18 cellular contexts compared by ENCODE assay signal in genomic region chr5:142295960-142296860, GRCh38. TPM values are rescaled to one million over a fixed set of nuclear protein-coding genes. Genes with fewer than 3 reads are reported as not detected.
DNase-seq lines count a peak whose midpoint lies in the region; ATAC-seq and TF ChIP-seq lines count a peak whose summit lies in the region.
"Had no signal": no experiment of that assay in that cellular context is flagged by ENCODE, and none has a peak within 500 bp of the region (broad histone marks: within the 10 kb centered on the region; RNA-seq: fewer than 3 reads in every experiment).

No MANE protein-coding gene starts in this region.

- H3K9ac ChIP-seq in SK-N-SH (peak overlapping the region; percentile 48; the same call in 1 of the 2 replicates), endodermal cell (ENCODE audit: extremely low read depth, low read length, poor library complexity, severe bottlenecking) (no peak overlapping the region), mesendoderm (ENCODE audit: low read length) (peak overlapping the region; percentile 68)

- H2AK5ac ChIP-seq in mesendoderm (ENCODE audit: low read length) = peak overlapping the region; percentile 100

- DNase-seq in SK-N-SH (no peak), endodermal cell (peak; percentile 54), mesendoderm (peak; percentile 45), thoracic aorta (ENCODE audit: low spot score) (no peak), kidney tubule cell (ENCODE audit: low spot score) (no peak)
- no peak for DNase-seq in activated T-cell treated with anti-CD3 and anti-CD28 coated beads, Interleukin-2, amount 50 U/mL, for 4 hours
- DNase-seq: activated CD8-positive, alpha-beta T cell treated with anti-CD3 and anti-CD28 coated beads for 36 hours; C1 segment of cervical spinal cord; immature natural killer cell; KBM-7; midbrain; NCI-H1092 treated with DMSO at 0.1 percent for 48 hours; ovary; stimulated activated CD4-positive, alpha-beta T cell treated with anti-CD3 and anti-CD28 coated beads, Interleukin-12 subunit alpha, Interleukin-12 subunit beta, amount 100 ng/mL, for 4 hours; stimulated activated naive B cell treated with anti-CD40 and anti-IgM and Interleukin-4, amounts not matched to agents 10 μg/mL and 1 μg/mL and 100 μg/mL, for 72 hours had no signal

- peak overlapping the region; percentile 74 for H3K27ac Mint-ChIP-seq in endodermal cell
- H3K27ac Mint-ChIP-seq: activated CD8-positive, alpha-beta T cell treated with anti-CD3 and anti-CD28 coated beads for 36 hours; stimulated activated naive B cell treated with anti-CD40 and anti-IgM and Interleukin-4, amounts not matched to agents 10 μg/mL and 1 μg/mL and 100 μg/mL, for 72 hours had no signal

- H3K36me3 ChIP-seq in SK-N-SH (replicated peaks in 1 of 2; ENCODE audit: control insufficient read depth in 1 of 2, insufficient read depth in 2 of 2, low read length in 1 of 2) = peaks cover 0 to 15% of the 10 kb centered on the region in 2 experiments
- peaks cover 8% of the 10 kb centered on the region for H3K36me3 ChIP-seq in endodermal cell (ENCODE audit: control insufficient read depth, insufficient read depth, low read length)
- no peaks in the 10 kb centered on the region for H3K36me3 ChIP-seq in mesendoderm (ENCODE audit: control insufficient read depth, insufficient read depth, low read length)
- no peaks in the 10 kb centered on the region for H3K36me3 ChIP-seq in thoracic aorta
- H3K36me3 ChIP-seq: ovary had no signal

- TF ChIP-seq RAD21 in SK-N-SH (IDR thresholded peaks at IDR 0.05; ENCODE audit: low read length) = no peak

- H4K20me1 ChIP-seq in SK-N-SH (ENCODE audit: insufficient read depth) = no peaks in the 10 kb centered on the region

- peaks cover 28% of the 10 kb centered on the region for H3F3A ChIP-seq in SK-N-SH (replicated peaks; ENCODE audit: insufficient read depth)

- H3K9me2 ChIP-seq in SK-N-SH = no peaks in the 10 kb centered on the region

- no peaks in the 10 kb centered on the region for H3K27me3 Mint-ChIP-seq in endodermal cell (ENCODE audit: insufficient read depth)
- H3K27me3 Mint-ChIP-seq in activated T-cell treated with anti-CD3 and anti-CD28 coated beads, Interleukin-2, amount 50 U/mL, for 4 hours (ENCODE audit: low read depth) = no peaks in the 10 kb centered on the region
- H3K27me3 Mint-ChIP-seq: activated CD8-positive, alpha-beta T cell treated with anti-CD3 and anti-CD28 coated beads for 36 hours had no signal

- no peaks in the 10 kb centered on the region for H3K9me3 ChIP-seq in SK-N-SH
- H3K9me3 ChIP-seq in endodermal cell (ENCODE audit: control insufficient read depth, low read length) = peaks cover 7% of the 10 kb centered on the region
- no peaks in the 10 kb centered on the region for H3K9me3 ChIP-seq in thoracic aorta
- H3K9me3 ChIP-seq: ovary had no signal

- no peak for TF ChIP-seq EP300 in SK-N-SH (IDR thresholded peaks at IDR 0.05; ENCODE audit: borderline replicate concordance in 1 of 2, low read depth in 1 of 2, low read length in 1 of 2)

- H3K4me3 ChIP-seq in SK-N-SH (ENCODE audit: low read depth in 2 of 2, low read length in 1 of 2) (no peak overlapping the region), endodermal cell (ENCODE audit: low read length) (no peak overlapping the region), mesendoderm (ENCODE audit: low read length) (no peak overlapping the region), thoracic aorta (no peak overlapping the region)
- H3K4me3 ChIP-seq: ovary had no signal

- CTCF ChIA-PET in SK-N-SH (lab: Yijun Ruan, JAX) = interaction anchor here (1.1 to 2.3 kb wide), 7 partner anchors 9 to 252 kb away, joined by 3 to 10 read pairs (median 4); partner anchors contain the start of gene SPRY4

- H3K36me3 Mint-ChIP-seq in endodermal cell (ENCODE audit: low read depth) = peaks cover 27% of the 10 kb centered on the region
- H3K36me3 Mint-ChIP-seq in activated T-cell treated with anti-CD3 and anti-CD28 coated beads, Interleukin-2, amount 50 U/mL, for 4 hours (ENCODE audit: insufficient read depth) = no peaks in the 10 kb centered on the region
- H3K36me3 Mint-ChIP-seq: immature natural killer cell had no signal

- H3K23ac ChIP-seq in mesendoderm (ENCODE audit: low read length) = peak overlapping the region; percentile 90

- POLR2A ChIA-PET in SK-N-SH (lab: Yijun Ruan, JAX) = interaction anchor here (1.0 to 1.7 kb wide), 2 partner anchors 10 to 24 kb away, joined by 3 read pairs; no protein-coding TSS in a partner anchor

- H3K79me2 ChIP-seq in SK-N-SH (ENCODE audit: insufficient read depth) (peaks cover 60% of the 10 kb centered on the region), mesendoderm (ENCODE audit: control insufficient read depth, insufficient read depth, low read length) (peaks cover 40% of the 10 kb centered on the region)

- peak overlapping the region; percentile 9; the same call in 1 of the 2 replicates for H2AFZ ChIP-seq in SK-N-SH (ENCODE audit: low read depth)

- H3K4me1 ChIP-seq in SK-N-SH (ENCODE audit: control insufficient read depth in 1 of 2, insufficient read depth in 2 of 2, low read depth in 1 of 2, low read length in 1 of 2) = peaks cover 25% of the 10 kb centered on the region in 2 experiments
- peaks cover 25% of the 10 kb centered on the region for H3K4me1 ChIP-seq in endodermal cell (ENCODE audit: control insufficient read depth, insufficient read depth, low read length)
- peaks cover 38% of the 10 kb centered on the region for H3K4me1 ChIP-seq in mesendoderm (ENCODE audit: control insufficient read depth, low read depth, low read length)
- peaks cover 24 to 46% of the 10 kb centered on the region in 2 donors for H3K4me1 ChIP-seq in thoracic aorta (ENCODE audit: control insufficient read depth in 1 of 2, low read depth in 2 of 2)

- peak overlapping the region; percentile 93 for H3K4ac ChIP-seq in mesendoderm (ENCODE audit: low read depth, low read length)

- peak overlapping the region; percentile 91 for H3K18ac ChIP-seq in mesendoderm (ENCODE audit: low read length)

- H3K79me1 ChIP-seq in mesendoderm (ENCODE audit: low read length) = peaks cover 16% of the 10 kb centered on the region

- H3K27ac ChIP-seq in SK-N-SH (ENCODE audit: low read depth in 2 of 2, low read length in 1 of 2) (peak overlapping the region; percentile 74 to 93), endodermal cell (ENCODE audit: low read depth, low read length) (peak overlapping the region; percentile 42), mesendoderm (ENCODE audit: low read depth, low read length) (peak overlapping the region; percentile 98), thoracic aorta (peak overlapping the region; percentile 81 to 96)
- H3K27ac ChIP-seq: 22Rv1, ovary had no signal

- WGBS in SK-N-SH (ENCODE audit: low lambda C conversion rate) = 82% methylated on average over 8 of the region's 8 CpGs
- WGBS in endodermal cell (ENCODE audit: insufficient coverage in 1 of 2, insufficient read length in 1 of 2), 2 experiments = 68 to 77% methylated on average over 5 to 8 of the region's 8 CpGs
- WGBS in mesendoderm (ENCODE audit: extremely low coverage, insufficient coverage, low lambda C conversion rate) = no CpG with 5 or more reads among the region's 8 CpGs

- no peak overlapping the region for H3K4me3 Mint-ChIP-seq in endodermal cell
- H3K4me3 Mint-ChIP-seq in activated T-cell treated with anti-CD3 and anti-CD28 coated beads, Interleukin-2, amount 50 U/mL, for 4 hours = no peak overlapping the region
- H3K4me3 Mint-ChIP-seq: activated CD8-positive, alpha-beta T cell treated with anti-CD3 and anti-CD28 coated beads for 36 hours; stimulated activated naive B cell treated with anti-CD40 and anti-IgM and Interleukin-4, amounts not matched to agents 10 μg/mL and 1 μg/mL and 100 μg/mL, for 72 hours had no signal

- TF ChIP-seq CTCF in SK-N-SH (IDR thresholded peaks at IDR 0.05) (no peak), endodermal cell (conservative IDR thresholded peaks at IDR 0.05) (no peak), thoracic aorta (IDR thresholded peaks at IDR 0.05) (no peak)

- H4K8ac ChIP-seq in mesendoderm (ENCODE audit: low read depth, low read length) = peak overlapping the region; percentile 95

- H3K56ac ChIP-seq in mesendoderm (ENCODE audit: low read length) = peak overlapping the region; percentile 97

- ATAC-seq in SK-N-SH treated with all-trans-retinoic acid at 6 μM for 48 hours (no peak), thoracic aorta (ENCODE audit: insufficient number of reproducible peaks, low FRiP score, low read depth) (no peak), HG03097 (IDR thresholded peaks at IDR 0.05; ENCODE audit: low FRiP score, unreplicated experiment) (no peak)
- ATAC-seq in activated T-cell treated with anti-CD3 and anti-CD28 coated beads, Interleukin-2, amount 50 U/mL, for 4 hours = no peak
- ATAC-seq: activated CD8-positive, alpha-beta T cell treated with anti-CD3 and anti-CD28 coated beads for 36 hours; stimulated activated naive B cell treated with anti-CD40 and anti-IgM and Interleukin-4, amounts not matched to agents 10 μg/mL and 1 μg/mL and 100 μg/mL, for 72 hours had no signal

- peaks cover 53% of the 10 kb centered on the region for H3K4me1 Mint-ChIP-seq in endodermal cell
- H3K4me1 Mint-ChIP-seq in activated T-cell treated with anti-CD3 and anti-CD28 coated beads, Interleukin-2, amount 50 U/mL, for 4 hours (ENCODE audit: low read depth) = no peaks in the 10 kb centered on the region
- H3K4me1 Mint-ChIP-seq: stimulated activated naive B cell treated with anti-CD40 and anti-IgM and Interleukin-4, amounts not matched to agents 10 μg/mL and 1 μg/mL and 100 μg/mL, for 72 hours had no signal

- H3K4me2 ChIP-seq in SK-N-SH (peak overlapping the region; percentile 1; the same call in 1 of the 2 replicates), mesendoderm (ENCODE audit: low read length) (peak overlapping the region; percentile 11)

- H2BK5ac ChIP-seq in mesendoderm (ENCODE audit: low read length) = peak overlapping the region; percentile 99

- H2BK120ac ChIP-seq in mesendoderm (ENCODE audit: low read depth, low read length) = peak overlapping the region; percentile 94

- H3K27me3 ChIP-seq in SK-N-SH (ENCODE audit: insufficient read depth) (no peaks in the 10 kb centered on the region), endodermal cell (ENCODE audit: control insufficient read depth, insufficient read depth, low read length, poor library complexity, severe bottlenecking) (no peaks in the 10 kb centered on the region), mesendoderm (ENCODE audit: insufficient read depth, low read length, poor library complexity) (no peaks in the 10 kb centered on the region), thoracic aorta (replicated peaks; ENCODE audit: insufficient read depth) (no peaks in the 10 kb centered on the region)
- H3K27me3 ChIP-seq: ovary had no signal

- H2BK15ac ChIP-seq in mesendoderm (replicated peaks; ENCODE audit: low read depth) = no peak overlapping the region

- peak overlapping the region; percentile 77 for H4K5ac ChIP-seq in mesendoderm (ENCODE audit: low read length)

- H3K9me3 Mint-ChIP-seq in endodermal cell = no peaks in the 10 kb centered on the region
- no peaks in the 10 kb centered on the region for H3K9me3 Mint-ChIP-seq in activated T-cell treated with anti-CD3 and anti-CD28 coated beads, Interleukin-2, amount 50 U/mL, for 4 hours
- H3K9me3 Mint-ChIP-seq: activated CD8-positive, alpha-beta T cell treated with anti-CD3 and anti-CD28 coated beads for 36 hours; immature natural killer cell; stimulated activated naive B cell treated with anti-CD40 and anti-IgM and Interleukin-4, amounts not matched to agents 10 μg/mL and 1 μg/mL and 100 μg/mL, for 72 hours had no signal

RNA-seq across cellular contexts. Expression of gene SPRY4, which starts 28.6 kb away (rescaled TPM):
- polyA plus RNA-seq in SK-N-SH (2012; rRNA removed) = 12.2 and 18.0 TPM in 2 replicates
- polyA plus RNA-seq in SK-N-SH (2012; cell fraction: cytosol; rRNA removed) = 6.7 and 9.0 TPM in 2 replicates
- polyA plus RNA-seq in SK-N-SH (2012; cell fraction: nucleus; rRNA removed) = 49.5 and 71.0 TPM in 2 replicates
- total RNA-seq in endodermal cell (100 to 1,000 TPM in 1 of 2 donors, 10 to 100 TPM in 1; 70.2 to 164 TPM), thoracic aorta (100 to 1,000 TPM in 1 of 2 donors, 10 to 100 TPM in 1; 63.4 to 136 TPM)
- 27.0 TPM for polyA plus RNA-seq in endodermal cell (2013, experiment 1 of 2)
- polyA plus RNA-seq in endodermal cell (2013, experiment 2 of 2) = 29.6 TPM
- 72.5 TPM for polyA plus RNA-seq in mesendoderm (2013, experiment 1 of 2)
- polyA plus RNA-seq in mesendoderm (2013, experiment 2 of 2) = 71.1 TPM
- 1 to 10 TPM; 2.6 to 3.3 (median 3.0) TPM for total RNA-seq in activated T-cell treated with anti-CD3 and anti-CD28 coated beads, Interleukin-2, amount 50 U/mL, for 4 hours
- polyA plus RNA-seq: immature natural killer cell had no signal

Comparison
In these comparisons a context has a peak if more than half of its experiments do, and no peak if none do; other contexts are left out.
1. DNase-seq: peak in endodermal cell (single experiment) and mesendoderm (single experiment); none in SK-N-SH (single experiment), thoracic aorta (single experiment), activated T-cell treated with anti-CD3 and anti-CD28 coated beads, Interleukin-2, amount 50 U/mL, for 4 hours (single experiment) and kidney tubule cell (single experiment).
2. H3K27ac ChIP-seq: peak in every context shown above with its lines; median percentile 98 in mesendoderm; 88 in thoracic aorta; 84 in SK-N-SH; 42 in endodermal cell.
3. RNA of gene SPRY4, which starts 28.6 kb away (total RNA-seq): 70.2 to 164 TPM in endodermal cell and 63.4 to 136 TPM in thoracic aorta; 2.6 to 3.3 TPM in activated T-cell treated with anti-CD3 and anti-CD28 coated beads, Interleukin-2, amount 50 U/mL, for 4 hours; every median in the first group is over 10 times any median in the second.